1 cellular context compared by ENCODE assay signal in the genomic region with DNA sequence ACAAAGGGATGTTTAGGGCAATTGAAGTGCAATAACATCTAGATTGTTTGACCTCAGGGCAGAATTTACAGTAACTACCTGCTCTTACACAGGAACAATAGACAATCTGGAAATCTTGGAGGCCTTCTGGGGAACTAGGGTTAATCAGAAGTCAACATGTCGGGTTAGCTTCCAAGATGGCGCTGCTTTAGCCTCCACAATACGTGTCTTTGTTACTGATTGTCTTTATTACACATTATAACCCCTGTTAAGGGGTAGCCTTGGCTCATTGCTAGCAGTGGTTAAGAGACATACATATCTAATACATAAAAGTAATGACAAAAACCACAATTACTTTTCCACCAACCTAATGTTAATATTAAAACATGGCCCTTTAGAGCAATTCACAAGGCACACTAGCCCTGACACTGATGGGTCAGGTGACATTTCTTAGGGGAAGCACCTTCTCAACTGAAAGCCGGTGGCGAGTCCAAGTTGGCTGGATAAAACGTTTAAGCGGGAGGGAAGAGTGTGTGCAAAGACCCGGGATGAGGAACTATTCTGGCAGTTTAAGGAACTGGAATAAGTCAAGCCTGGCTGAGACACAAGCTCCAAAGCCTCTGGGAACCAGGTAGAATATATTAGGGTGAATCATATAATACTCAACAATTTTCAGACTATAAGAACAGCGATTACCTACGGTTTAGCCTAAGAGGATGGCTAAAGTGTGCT.
TF ChIP-seq lines count a peak whose summit lies in the region.

No MANE protein-coding gene starts in this region.

TF ChIP-seq in HepG2, 621 proteins besides CTCF, POLR2A, EP300 and RAD21:
- TF ChIP-seq ZNF589 (CRISPR knock-in tag; conservative IDR thresholded peaks at IDR 0.05) (no peak), PRDM15 (CRISPR knock-in tag; IDR thresholded peaks at IDR 0.05) (0 out of 2 replicates have a peak, but pooled peaks have one; percentile 16)
